18 cellular contexts compared by ENCODE assay signal in genomic region chr12:78928200-78929074, GRCh38.
DNase-seq lines count a peak whose midpoint lies in the region; FAIRE-seq and TF ChIP-seq lines count a peak whose summit lies in the region.
"Had no signal": no experiment of that assay in that cellular context is flagged by ENCODE, and none has a peak within 500 bp of the region (broad histone marks: within the 10 kb centered on the region; RNA-seq: fewer than 3 reads in every experiment).

No MANE protein-coding gene starts in this region.

- H3K9ac ChIP-seq in endothelial cell of umbilical vein (replicated peaks; ENCODE audit: extremely low read depth, insufficient read depth, low read length): no peak overlapping the region

- TF ChIP-seq CTCF in PC-9 (conservative IDR thresholded peaks at IDR 0.05) (no peak), endothelial cell of umbilical vein (IDR thresholded peaks at IDR 0.05; ENCODE audit: extremely low read depth in 1 of 2, insufficient read depth in 1 of 2, low read depth in 1 of 2, low read length in 2 of 2) (no peak)

- DNase-seq in ELR (ENCODE audit: low read depth): peak; percentile 60
- peak in 1 of 2 experiments; percentile 36 for DNase-seq in PC-9
- DNase-seq in endothelial cell of umbilical vein (ENCODE audit: low read depth, low spot score): peak; percentile 1
- peak; percentile 32 for DNase-seq in renal cortical epithelial cell (ENCODE audit: low read depth)
- no peak for DNase-seq in activated CD4-positive, alpha-beta T cell treated with anti-CD3 and anti-CD28 coated beads for 48 hours
- no peak for DNase-seq in activated effector memory CD4-positive, alpha-beta T cell treated with anti-CD3 and anti-CD28 coated beads, Interleukin-2, amount 50 U/mL, for 16 hours
- no peak for DNase-seq in NCI-H2227 (lab: John Stamatoyannopoulos, UW; ENCODE audit: unreplicated experiment)
- DNase-seq: activated CD4-positive, alpha-beta T cell treated with anti-CD3 and anti-CD28 coated beads, Interleukin-2, amount 10 ng/mL, durations not matched to agents 7 days and 5 days; COR-L47; esophagus squamous epithelium; left cardiac atrium; naive B cell; NCI-H1694; sigmoid colon; T-helper 2 cell had no signal

- H4K20me1 ChIP-seq in PC-9 (ENCODE audit: insufficient read depth) (no peaks in the 10 kb centered on the region), endothelial cell of umbilical vein (replicated peaks; ENCODE audit: control insufficient read depth, extremely low read depth, insufficient read depth, low read length) (no peaks in the 10 kb centered on the region)

- H3K27me3 ChIP-seq in PC-9 (ENCODE audit: insufficient read depth, low read depth) (no peaks in the 10 kb centered on the region), endothelial cell of umbilical vein (ENCODE audit: control insufficient read depth in 2 of 2, insufficient read depth in 2 of 2, low read length in 2 of 2) (no peaks in the 10 kb centered on the region)
- H3K27me3 ChIP-seq: esophagus squamous epithelium, sigmoid colon had no signal

- H3K79me2 ChIP-seq in PC-9 (ENCODE audit: low read depth) (no peaks in the 10 kb centered on the region), endothelial cell of umbilical vein (ENCODE audit: control insufficient read depth, insufficient read depth, low read length) (no peaks in the 10 kb centered on the region)

- intact Hi-C loops in PC-9 (cut with micrococcal nuclease; ENCODE audit: unreplicated experiment) (no loop called here), endothelial cell of umbilical vein (cut with micrococcal nuclease) (no loop called here)

- no peak for TF ChIP-seq POLR2A in endothelial cell of umbilical vein (IDR thresholded peaks at IDR 0.05; ENCODE audit: low read depth, low read length)

- H2AFZ ChIP-seq in PC-9 (no peak overlapping the region; the same call in 1 of the 2 replicates), endothelial cell of umbilical vein (ENCODE audit: low read depth, low read length) (no peak overlapping the region)

- dilution Hi-C loops in endothelial cell of umbilical vein (cut with MboI; ENCODE audit: extremely low pct_ligation_motif_present, low sequenced_read_pairs): no loop called here

- no peaks in the 10 kb centered on the region for H3K9me2 ChIP-seq in PC-9 (ENCODE audit: insufficient read depth)

- no peaks in the 10 kb centered on the region for H3F3A ChIP-seq in PC-9 (ENCODE audit: insufficient read depth, low read depth)

- CTCF ChIA-PET in PC-9 (lab: Charles Lee): no interaction called here
- CTCF ChIA-PET in endothelial cell of umbilical vein (lab: Charles Lee): interaction anchor here (1.7 kb wide), 1 partner anchor 10 kb away, joined by 4 read pairs; no protein-coding TSS in a partner anchor

- H3K9me3 ChIP-seq in PC-9 (ENCODE audit: insufficient read depth, low read depth) (no peaks in the 10 kb centered on the region), endothelial cell of umbilical vein (replicated peaks; ENCODE audit: control insufficient read depth, insufficient read depth, low read length) (no peaks in the 10 kb centered on the region)
- H3K9me3 ChIP-seq: esophagus squamous epithelium, sigmoid colon had no signal

- H3K4me2 ChIP-seq in PC-9 (no peak overlapping the region), endothelial cell of umbilical vein (ENCODE audit: insufficient read depth, low read length) (no peak overlapping the region)

- H3K4me3 ChIP-seq in PC-9 (no peak overlapping the region), endothelial cell of umbilical vein (replicated peaks in 1 of 3; ENCODE audit: insufficient read depth in 1 of 3, low read depth in 1 of 3, low read length in 3 of 3) (no peak overlapping the region)
- H3K4me3 ChIP-seq: esophagus squamous epithelium, GM12878, sigmoid colon had no signal

- H3K36me3 ChIP-seq in PC-9 (ENCODE audit: low read depth) (no peaks in the 10 kb centered on the region), endothelial cell of umbilical vein (ENCODE audit: control insufficient read depth in 2 of 2, extremely low read depth in 1 of 2, insufficient read depth in 2 of 2, low read length in 2 of 2) (no peaks in the 10 kb centered on the region)
- H3K36me3 ChIP-seq: esophagus squamous epithelium, sigmoid colon had no signal

- BruUV-seq in PC-9 (replicated peaks; lab: Mats Ljungman, UMichigan) (no TSS peak), endothelial cell of umbilical vein (replicated peaks; lab: Mats Ljungman, UMichigan) (no TSS peak)

- POLR2A ChIA-PET in PC-9 (lab: Charles Lee; ENCODE audit: unreplicated experiment) (interaction anchor here (0.6 to 0.7 kb wide), 2 partner anchors 202 to 278 kb away, joined by 3 to 9 read pairs; no protein-coding TSS in a partner anchor), endothelial cell of umbilical vein (lab: Charles Lee) (no interaction called here)

- no peak for FAIRE-seq in endothelial cell of umbilical vein (lab: Jason Lieb, UNC)
- FAIRE-seq: GM12878, GM19239, H1 had no signal

- no peaks in the 10 kb centered on the region for H3K9me1 ChIP-seq in endothelial cell of umbilical vein (replicated peaks; ENCODE audit: control insufficient read depth, extremely low read depth, insufficient read depth, low read length)

- H3K27ac ChIP-seq in PC-9: peak overlapping the region; percentile 54
- no peak overlapping the region for H3K27ac ChIP-seq in endothelial cell of umbilical vein (ENCODE audit: insufficient read depth, low read depth, low read length)
- H3K27ac ChIP-seq: esophagus squamous epithelium, sigmoid colon had no signal

- H3K4me1 ChIP-seq in PC-9 (replicated peaks; ENCODE audit: insufficient read depth) (no peaks in the 10 kb centered on the region), endothelial cell of umbilical vein (ENCODE audit: control insufficient read depth, extremely low read depth, insufficient read depth, low read length) (no peaks in the 10 kb centered on the region)
- H3K4me1 ChIP-seq: esophagus squamous epithelium, sigmoid colon had no signal

TF ChIP-seq in endothelial cell of umbilical vein, 7 proteins besides CTCF, POLR2A, EP300 and RAD21:
- no peak for TF ChIP-seq JUN (IDR thresholded peaks at IDR 0.05; ENCODE audit: borderline replicate concordance, insufficient read depth, insufficient read length, low read depth)
- TF ChIP-seq POLR2AphosphoS5 (IDR thresholded peaks at IDR 0.05; ENCODE audit: insufficient read depth, low read depth, low read length): no peak
- TF ChIP-seq MYC (IDR thresholded peaks at IDR 0.05; ENCODE audit: low read depth, low read length): no peak
- TF ChIP-seq MAX (IDR thresholded peaks at IDR 0.05; ENCODE audit: insufficient read depth, insufficient read length): no peak
- no peak for TF ChIP-seq FOS (IDR thresholded peaks at IDR 0.05; ENCODE audit: borderline replicate concordance, insufficient read depth, low read length)
- no peak for TF ChIP-seq EZH2 (IDR thresholded peaks at IDR 0.05; ENCODE audit: borderline replicate concordance, low read depth, low read length, severe bottlenecking)
- no peak for TF ChIP-seq GATA2 (IDR thresholded peaks at IDR 0.05; ENCODE audit: insufficient read depth, insufficient read length, low read depth, low read length)

Comparison
In these comparisons a context has a peak if more than half of its experiments do, and no peak if none do; other contexts are left out.
1. DNase-seq: peak in ELR (single experiment), endothelial cell of umbilical vein (single experiment) and renal cortical epithelial cell (single experiment); none in activated CD4-positive, alpha-beta T cell treated with anti-CD3 and anti-CD28 coated beads for 48 hours (single experiment), activated effector memory CD4-positive, alpha-beta T cell treated with anti-CD3 and anti-CD28 coated beads, Interleukin-2, amount 50 U/mL, for 16 hours (single experiment) and NCI-H2227 (single experiment).